ENCODE assay signal across 1 cellular context in the genomic region with DNA sequence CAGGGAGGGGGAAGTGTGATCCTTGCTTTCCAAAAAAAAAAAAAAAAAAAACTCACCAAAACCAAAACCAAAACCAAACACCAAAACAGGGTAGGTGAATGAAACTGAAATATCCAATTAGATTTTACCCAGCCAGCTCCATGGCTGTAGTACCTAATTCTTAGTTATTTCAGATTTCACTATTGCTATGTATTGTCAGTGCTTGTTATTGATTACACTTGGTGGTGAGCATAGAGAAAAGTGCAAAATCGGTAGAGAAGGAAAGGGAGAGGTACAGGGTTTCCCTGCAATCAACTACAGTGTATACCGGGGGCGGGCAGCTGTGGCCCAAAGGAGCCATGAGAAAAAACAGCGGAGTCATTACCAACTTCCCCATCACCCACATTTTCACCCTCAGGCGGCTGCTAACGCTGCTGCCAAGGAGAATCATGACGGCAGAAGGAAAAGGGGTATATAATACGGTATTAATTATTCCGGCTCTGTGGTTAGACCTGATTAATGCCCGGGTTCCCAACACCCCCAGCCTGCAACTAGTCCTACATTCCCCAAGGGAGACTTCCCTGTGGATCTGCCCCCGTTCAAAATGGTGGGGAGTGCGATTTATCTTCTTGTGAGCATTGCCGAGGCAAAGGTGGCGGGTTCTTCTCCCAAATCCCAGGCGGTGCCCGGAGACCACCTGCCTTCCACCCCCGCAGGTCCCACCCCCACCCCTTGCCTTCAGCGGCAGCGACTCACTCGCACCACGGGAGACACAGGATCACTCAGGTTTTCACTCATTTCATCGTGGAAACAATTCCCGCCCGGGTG.
A peak's percentile ranks its signal among the peaks of the same experiment; 100 is the strongest.
TF ChIP-seq lines count a peak whose summit lies in the region.

A gene (minus strand): TSS at position 30 of the 807 bp plus-strand sequence. CDS start 486 bp downstream, outside the sequence.

TF ChIP-seq in GM12878, 131 proteins besides CTCF, POLR2A, EP300 and RAD21 (continued from another document and continues in another):
- TF ChIP-seq, protein P1, sequence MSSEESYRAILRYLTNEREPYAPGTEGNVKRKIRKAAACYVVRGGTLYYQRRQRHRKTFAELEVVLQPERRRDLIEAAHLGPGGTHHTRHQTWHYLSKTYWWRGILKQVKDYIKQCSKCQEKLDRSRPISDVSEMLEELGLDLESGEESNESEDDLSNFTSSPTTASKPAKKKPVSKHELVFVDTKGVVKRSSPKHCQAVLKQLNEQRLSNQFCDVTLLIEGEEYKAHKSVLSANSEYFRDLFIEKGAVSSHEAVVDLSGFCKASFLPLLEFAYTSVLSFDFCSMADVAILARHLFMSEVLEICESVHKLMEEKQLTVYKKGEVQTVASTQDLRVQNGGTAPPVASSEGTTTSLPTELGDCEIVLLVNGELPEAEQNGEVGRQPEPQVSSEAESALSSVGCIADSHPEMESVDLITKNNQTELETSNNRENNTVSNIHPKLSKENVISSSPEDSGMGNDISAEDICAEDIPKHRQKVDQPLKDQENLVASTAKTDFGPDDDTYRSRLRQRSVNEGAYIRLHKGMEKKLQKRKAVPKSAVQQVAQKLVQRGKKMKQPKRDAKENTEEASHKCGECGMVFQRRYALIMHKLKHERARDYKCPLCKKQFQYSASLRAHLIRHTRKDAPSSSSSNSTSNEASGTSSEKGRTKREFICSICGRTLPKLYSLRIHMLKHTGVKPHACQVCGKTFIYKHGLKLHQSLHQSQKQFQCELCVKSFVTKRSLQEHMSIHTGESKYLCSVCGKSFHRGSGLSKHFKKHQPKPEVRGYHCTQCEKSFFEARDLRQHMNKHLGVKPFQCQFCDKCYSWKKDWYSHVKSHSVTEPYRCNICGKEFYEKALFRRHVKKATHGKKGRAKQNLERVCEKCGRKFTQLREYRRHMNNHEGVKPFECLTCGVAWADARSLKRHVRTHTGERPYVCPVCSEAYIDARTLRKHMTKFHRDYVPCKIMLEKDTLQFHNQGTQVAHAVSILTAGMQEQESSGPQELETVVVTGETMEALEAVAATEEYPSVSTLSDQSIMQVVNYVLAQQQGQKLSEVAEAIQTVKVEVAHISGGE (CRISPR knock-in tag; IDR thresholded peaks at IDR 0.05) = no peak
- no peak for TF ChIP-seq SREBF1 (IDR thresholded peaks at IDR 0.05; ENCODE audit: low read length)
- TF ChIP-seq NR2C2 (IDR thresholded peaks at IDR 0.05; ENCODE audit: borderline replicate concordance, control insufficient read depth, insufficient read length, low read depth) = no peak
- TF ChIP-seq HDAC2 (IDR thresholded peaks at IDR 0.05) = no peak
- TF ChIP-seq MXI1 (IDR thresholded peaks at IDR 0.05; ENCODE audit: low read depth, low read length) = peak; percentile 78
- no peak; the same call in none of the 2 replicates for TF ChIP-seq NFIC (IDR thresholded peaks at IDR 0.05; ENCODE audit: low read depth, low read length)
- TF ChIP-seq TAF1 (IDR thresholded peaks at IDR 0.05; ENCODE audit: borderline replicate concordance, low read depth, low read length) = 0 out of 2 replicates have a peak, but pooled peaks have one; percentile 25
- TF ChIP-seq, protein P2, sequence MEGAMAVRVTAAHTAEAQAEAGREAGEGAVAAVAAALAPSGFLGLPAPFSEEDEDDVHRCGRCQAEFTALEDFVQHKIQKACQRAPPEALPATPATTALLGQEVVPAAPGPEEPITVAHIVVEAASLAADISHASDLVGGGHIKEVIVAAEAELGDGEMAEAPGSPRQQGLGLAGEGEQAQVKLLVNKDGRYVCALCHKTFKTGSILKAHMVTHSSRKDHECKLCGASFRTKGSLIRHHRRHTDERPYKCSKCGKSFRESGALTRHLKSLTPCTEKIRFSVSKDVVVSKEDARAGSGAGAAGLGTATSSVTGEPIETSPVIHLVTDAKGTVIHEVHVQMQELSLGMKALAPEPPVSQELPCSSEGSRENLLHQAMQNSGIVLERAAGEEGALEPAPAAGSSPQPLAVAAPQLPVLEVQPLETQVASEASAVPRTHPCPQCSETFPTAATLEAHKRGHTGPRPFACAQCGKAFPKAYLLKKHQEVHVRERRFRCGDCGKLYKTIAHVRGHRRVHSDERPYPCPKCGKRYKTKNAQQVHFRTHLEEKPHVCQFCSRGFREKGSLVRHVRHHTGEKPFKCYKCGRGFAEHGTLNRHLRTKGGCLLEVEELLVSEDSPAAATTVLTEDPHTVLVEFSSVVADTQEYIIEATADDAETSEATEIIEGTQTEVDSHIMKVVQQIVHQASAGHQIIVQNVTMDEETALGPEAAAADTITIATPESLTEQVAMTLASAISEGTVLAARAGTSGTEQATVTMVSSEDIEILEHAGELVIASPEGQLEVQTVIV (IDR thresholded peaks at IDR 0.05; ENCODE audit: borderline replicate concordance, partially characterized antibody) = no peak
- no peak for TF ChIP-seq RFX5 (IDR thresholded peaks at IDR 0.05; ENCODE audit: low read depth, low read length)
- TF ChIP-seq HDGF (IDR thresholded peaks at IDR 0.05) = 0 out of 2 replicates have a peak, but pooled peaks have one; percentile 49
- TF ChIP-seq, protein P3, sequence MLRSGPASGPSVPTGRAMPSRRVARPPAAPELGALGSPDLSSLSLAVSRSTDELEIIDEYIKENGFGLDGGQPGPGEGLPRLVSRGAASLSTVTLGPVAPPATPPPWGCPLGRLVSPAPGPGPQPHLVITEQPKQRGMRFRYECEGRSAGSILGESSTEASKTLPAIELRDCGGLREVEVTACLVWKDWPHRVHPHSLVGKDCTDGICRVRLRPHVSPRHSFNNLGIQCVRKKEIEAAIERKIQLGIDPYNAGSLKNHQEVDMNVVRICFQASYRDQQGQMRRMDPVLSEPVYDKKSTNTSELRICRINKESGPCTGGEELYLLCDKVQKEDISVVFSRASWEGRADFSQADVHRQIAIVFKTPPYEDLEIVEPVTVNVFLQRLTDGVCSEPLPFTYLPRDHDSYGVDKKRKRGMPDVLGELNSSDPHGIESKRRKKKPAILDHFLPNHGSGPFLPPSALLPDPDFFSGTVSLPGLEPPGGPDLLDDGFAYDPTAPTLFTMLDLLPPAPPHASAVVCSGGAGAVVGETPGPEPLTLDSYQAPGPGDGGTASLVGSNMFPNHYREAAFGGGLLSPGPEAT (IDR thresholded peaks at IDR 0.05; ENCODE audit: low read depth) = 0 out of 2 replicates have a peak, but pooled peaks have one; percentile 51
- TF ChIP-seq TCF12 (IDR thresholded peaks at IDR 0.05; ENCODE audit: low read depth, low read length) = peak; percentile 65; the same call in 1 of the 2 replicates
- TF ChIP-seq MEF2B (IDR thresholded peaks at IDR 0.05; ENCODE audit: partially characterized antibody, poor library complexity, severe bottlenecking) = peak; percentile 21
- TF ChIP-seq SUPT20H (IDR thresholded peaks at IDR 0.05; ENCODE audit: borderline replicate concordance, control insufficient read depth, low read depth, low read length) = no peak
- TF ChIP-seq DPF2 (IDR thresholded peaks at IDR 0.05) = peak; percentile 61
- no peak for TF ChIP-seq FOXM1 (IDR thresholded peaks at IDR 0.05; ENCODE audit: low read depth, low read length)
- TF ChIP-seq CEBPB (IDR thresholded peaks at IDR 0.05; ENCODE audit: borderline replicate concordance in 1 of 2, low read depth in 2 of 2, low read length in 2 of 2) = no peak
- no peak for TF ChIP-seq PAX8 (IDR thresholded peaks at IDR 0.05)
- TF ChIP-seq, protein P4, sequence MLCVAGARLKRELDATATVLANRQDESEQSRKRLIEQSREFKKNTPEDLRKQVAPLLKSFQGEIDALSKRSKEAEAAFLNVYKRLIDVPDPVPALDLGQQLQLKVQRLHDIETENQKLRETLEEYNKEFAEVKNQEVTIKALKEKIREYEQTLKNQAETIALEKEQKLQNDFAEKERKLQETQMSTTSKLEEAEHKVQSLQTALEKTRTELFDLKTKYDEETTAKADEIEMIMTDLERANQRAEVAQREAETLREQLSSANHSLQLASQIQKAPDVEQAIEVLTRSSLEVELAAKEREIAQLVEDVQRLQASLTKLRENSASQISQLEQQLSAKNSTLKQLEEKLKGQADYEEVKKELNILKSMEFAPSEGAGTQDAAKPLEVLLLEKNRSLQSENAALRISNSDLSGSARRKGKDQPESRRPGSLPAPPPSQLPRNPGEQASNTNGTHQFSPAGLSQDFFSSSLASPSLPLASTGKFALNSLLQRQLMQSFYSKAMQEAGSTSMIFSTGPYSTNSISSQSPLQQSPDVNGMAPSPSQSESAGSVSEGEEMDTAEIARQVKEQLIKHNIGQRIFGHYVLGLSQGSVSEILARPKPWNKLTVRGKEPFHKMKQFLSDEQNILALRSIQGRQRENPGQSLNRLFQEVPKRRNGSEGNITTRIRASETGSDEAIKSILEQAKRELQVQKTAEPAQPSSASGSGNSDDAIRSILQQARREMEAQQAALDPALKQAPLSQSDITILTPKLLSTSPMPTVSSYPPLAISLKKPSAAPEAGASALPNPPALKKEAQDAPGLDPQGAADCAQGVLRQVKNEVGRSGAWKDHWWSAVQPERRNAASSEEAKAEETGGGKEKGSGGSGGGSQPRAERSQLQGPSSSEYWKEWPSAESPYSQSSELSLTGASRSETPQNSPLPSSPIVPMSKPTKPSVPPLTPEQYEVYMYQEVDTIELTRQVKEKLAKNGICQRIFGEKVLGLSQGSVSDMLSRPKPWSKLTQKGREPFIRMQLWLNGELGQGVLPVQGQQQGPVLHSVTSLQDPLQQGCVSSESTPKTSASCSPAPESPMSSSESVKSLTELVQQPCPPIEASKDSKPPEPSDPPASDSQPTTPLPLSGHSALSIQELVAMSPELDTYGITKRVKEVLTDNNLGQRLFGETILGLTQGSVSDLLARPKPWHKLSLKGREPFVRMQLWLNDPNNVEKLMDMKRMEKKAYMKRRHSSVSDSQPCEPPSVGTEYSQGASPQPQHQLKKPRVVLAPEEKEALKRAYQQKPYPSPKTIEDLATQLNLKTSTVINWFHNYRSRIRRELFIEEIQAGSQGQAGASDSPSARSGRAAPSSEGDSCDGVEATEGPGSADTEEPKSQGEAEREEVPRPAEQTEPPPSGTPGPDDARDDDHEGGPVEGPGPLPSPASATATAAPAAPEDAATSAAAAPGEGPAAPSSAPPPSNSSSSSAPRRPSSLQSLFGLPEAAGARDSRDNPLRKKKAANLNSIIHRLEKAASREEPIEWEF (IDR thresholded peaks at IDR 0.05; ENCODE audit: insufficient replicate concordance, low read depth, low read length) = no peak
- TF ChIP-seq, protein P5, sequence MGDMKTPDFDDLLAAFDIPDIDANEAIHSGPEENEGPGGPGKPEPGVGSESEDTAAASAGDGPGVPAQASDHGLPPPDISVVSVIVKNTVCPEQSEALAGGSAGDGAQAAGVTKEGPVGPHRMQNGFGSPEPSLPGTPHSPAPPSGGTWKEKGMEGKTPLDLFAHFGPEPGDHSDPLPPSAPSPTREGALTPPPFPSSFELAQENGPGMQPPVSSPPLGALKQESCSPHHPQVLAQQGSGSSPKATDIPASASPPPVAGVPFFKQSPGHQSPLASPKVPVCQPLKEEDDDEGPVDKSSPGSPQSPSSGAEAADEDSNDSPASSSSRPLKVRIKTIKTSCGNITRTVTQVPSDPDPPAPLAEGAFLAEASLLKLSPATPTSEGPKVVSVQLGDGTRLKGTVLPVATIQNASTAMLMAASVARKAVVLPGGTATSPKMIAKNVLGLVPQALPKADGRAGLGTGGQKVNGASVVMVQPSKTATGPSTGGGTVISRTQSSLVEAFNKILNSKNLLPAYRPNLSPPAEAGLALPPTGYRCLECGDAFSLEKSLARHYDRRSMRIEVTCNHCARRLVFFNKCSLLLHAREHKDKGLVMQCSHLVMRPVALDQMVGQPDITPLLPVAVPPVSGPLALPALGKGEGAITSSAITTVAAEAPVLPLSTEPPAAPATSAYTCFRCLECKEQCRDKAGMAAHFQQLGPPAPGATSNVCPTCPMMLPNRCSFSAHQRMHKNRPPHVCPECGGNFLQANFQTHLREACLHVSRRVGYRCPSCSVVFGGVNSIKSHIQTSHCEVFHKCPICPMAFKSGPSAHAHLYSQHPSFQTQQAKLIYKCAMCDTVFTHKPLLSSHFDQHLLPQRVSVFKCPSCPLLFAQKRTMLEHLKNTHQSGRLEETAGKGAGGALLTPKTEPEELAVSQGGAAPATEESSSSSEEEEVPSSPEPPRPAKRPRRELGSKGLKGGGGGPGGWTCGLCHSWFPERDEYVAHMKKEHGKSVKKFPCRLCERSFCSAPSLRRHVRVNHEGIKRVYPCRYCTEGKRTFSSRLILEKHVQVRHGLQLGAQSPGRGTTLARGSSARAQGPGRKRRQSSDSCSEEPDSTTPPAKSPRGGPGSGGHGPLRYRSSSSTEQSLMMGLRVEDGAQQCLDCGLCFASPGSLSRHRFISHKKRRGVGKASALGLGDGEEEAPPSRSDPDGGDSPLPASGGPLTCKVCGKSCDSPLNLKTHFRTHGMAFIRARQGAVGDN (IDR thresholded peaks at IDR 0.05) = no peak
- TF ChIP-seq POLR2AphosphoS5 (IDR thresholded peaks at IDR 0.05; ENCODE audit: low read length) = peak; percentile 95
- TF ChIP-seq, protein P6, sequence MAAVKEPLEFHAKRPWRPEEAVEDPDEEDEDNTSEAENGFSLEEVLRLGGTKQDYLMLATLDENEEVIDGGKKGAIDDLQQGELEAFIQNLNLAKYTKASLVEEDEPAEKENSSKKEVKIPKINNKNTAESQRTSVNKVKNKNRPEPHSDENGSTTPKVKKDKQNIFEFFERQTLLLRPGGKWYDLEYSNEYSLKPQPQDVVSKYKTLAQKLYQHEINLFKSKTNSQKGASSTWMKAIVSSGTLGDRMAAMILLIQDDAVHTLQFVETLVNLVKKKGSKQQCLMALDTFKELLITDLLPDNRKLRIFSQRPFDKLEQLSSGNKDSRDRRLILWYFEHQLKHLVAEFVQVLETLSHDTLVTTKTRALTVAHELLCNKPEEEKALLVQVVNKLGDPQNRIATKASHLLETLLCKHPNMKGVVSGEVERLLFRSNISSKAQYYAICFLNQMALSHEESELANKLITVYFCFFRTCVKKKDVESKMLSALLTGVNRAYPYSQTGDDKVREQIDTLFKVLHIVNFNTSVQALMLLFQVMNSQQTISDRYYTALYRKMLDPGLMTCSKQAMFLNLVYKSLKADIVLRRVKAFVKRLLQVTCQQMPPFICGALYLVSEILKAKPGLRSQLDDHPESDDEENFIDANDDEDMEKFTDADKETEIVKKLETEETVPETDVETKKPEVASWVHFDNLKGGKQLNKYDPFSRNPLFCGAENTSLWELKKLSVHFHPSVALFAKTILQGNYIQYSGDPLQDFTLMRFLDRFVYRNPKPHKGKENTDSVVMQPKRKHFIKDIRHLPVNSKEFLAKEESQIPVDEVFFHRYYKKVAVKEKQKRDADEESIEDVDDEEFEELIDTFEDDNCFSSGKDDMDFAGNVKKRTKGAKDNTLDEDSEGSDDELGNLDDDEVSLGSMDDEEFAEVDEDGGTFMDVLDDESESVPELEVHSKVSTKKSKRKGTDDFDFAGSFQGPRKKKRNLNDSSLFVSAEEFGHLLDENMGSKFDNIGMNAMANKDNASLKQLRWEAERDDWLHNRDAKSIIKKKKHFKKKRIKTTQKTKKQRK (IDR thresholded peaks at IDR 0.05; ENCODE audit: low read depth, low read length) = no peak
- TF ChIP-seq ZNF207 (IDR thresholded peaks at IDR 0.05; ENCODE audit: borderline replicate concordance) = peak; percentile 41; the same call in 1 of the 2 replicates
- TF ChIP-seq YBX1 (IDR thresholded peaks at IDR 0.05) = no peak
